In the genomic region with DNA sequence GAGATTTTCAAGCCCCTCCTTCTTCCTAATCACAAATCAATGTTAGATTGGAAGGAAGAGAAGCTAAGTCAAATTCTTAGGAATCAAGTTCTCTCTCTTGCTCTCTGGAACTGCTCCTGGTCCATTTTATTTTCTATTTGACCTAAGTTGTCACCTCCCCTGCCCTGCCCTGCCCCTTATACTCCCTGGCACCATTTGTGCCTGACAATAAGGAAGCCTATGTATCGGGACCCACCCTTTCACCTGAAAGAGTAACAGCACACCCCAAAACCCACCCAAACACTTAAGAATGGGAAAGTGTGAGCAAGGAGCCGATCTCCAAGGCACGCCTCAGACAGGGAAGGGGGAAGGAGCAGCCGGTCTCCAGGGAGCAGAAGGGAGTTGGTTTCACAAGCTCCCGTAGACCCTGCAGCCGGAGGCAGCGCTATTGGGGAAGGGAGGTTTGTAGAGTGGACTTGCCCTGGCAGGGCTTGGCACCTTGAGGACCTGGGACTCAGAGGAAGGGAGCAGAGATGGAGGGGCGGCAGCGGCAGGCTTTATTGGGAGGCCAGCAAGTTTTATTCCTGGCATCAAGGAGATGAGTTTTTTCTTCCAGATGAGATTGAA, we compare ENCODE assay signal across 18 cellular contexts. TPM values are rescaled to one million over a fixed set of nuclear protein-coding genes. Genes with fewer than 3 reads are reported as not detected.
DNase-seq lines count a peak whose midpoint lies in the region; ATAC-seq and TF ChIP-seq lines count a peak whose summit lies in the region.
"Had no signal": no experiment of that assay in that cellular context is flagged by ENCODE, and none has a peak within 500 bp of the region (broad histone marks: within the 10 kb centered on the region; RNA-seq: fewer than 3 reads in every experiment).

No MANE protein-coding gene starts in this region.

- H3K4me3 ChIP-seq in breast epithelium (peak overlapping the region; percentile 25 to 57 (median 46)), osteoblast (ENCODE audit: insufficient read depth, low read length) (peak overlapping the region; percentile 63), vagina (peak overlapping the region; percentile 29 to 40)

- peak overlapping the region; percentile 81 to 90 for H3K27ac ChIP-seq in breast epithelium
- no peak overlapping the region for H3K27ac ChIP-seq in osteoblast (ENCODE audit: low read depth, low read length)
- peak overlapping the region; percentile 41 for H3K27ac ChIP-seq in vagina
- H3K27ac ChIP-seq: KMS-11 had no signal

- no peak for DNase-seq in breast epithelium (ENCODE audit: low spot score in 2 of 2)
- DNase-seq in MCF 10A (ENCODE audit: unreplicated experiment), result no peak
- DNase-seq in glutamatergic neuron, result no peak
- no peak for DNase-seq in osteoblast (ENCODE audit: insufficient read length, low spot score, missing footprints)
- no peak for DNase-seq in vagina (ENCODE audit: extremely low spot score in 2 of 2)
- DNase-seq in NCI-H524 treated with DMSO at 0.1 percent for 48 hours (lab: John Stamatoyannopoulos, UW), result no peak
- DNase-seq: 8988T; activated naive CD8-positive, alpha-beta T cell treated with anti-CD3 and anti-CD28 coated beads, Interleukin-2, amount 10 ng/mL, durations not matched to agents 7 days and 5 days; DMS 273 treated with DMSO at 0.1 percent for 48 hours; effector CD8-positive, alpha-beta T cell; natural killer cell; OCI-M1; stimulated activated naive B cell treated with anti-CD40 and anti-IgM and Interleukin-4, amounts not matched to agents 10 μg/mL and 1 μg/mL and 100 μg/mL, for 72 hours; T1000 had no signal

- H2AFZ ChIP-seq in osteoblast (ENCODE audit: low read length), result peak overlapping the region; percentile 92

- peak overlapping the region; percentile 71 for H3K4me2 ChIP-seq in osteoblast (ENCODE audit: insufficient read depth, low read length)
- H3K4me2 ChIP-seq: KMS-11 had no signal

- no TSS peak for BruUV-seq in MCF 10A (replicated peaks; lab: Mats Ljungman, UMichigan)

- no peaks in the 10 kb centered on the region for H3K36me3 ChIP-seq in breast epithelium
- H3K36me3 ChIP-seq in osteoblast (ENCODE audit: insufficient read depth, low read length), result no peaks in the 10 kb centered on the region
- no peaks in the 10 kb centered on the region for H3K36me3 ChIP-seq in vagina

- H3K27ac Mint-ChIP-seq in MCF 10A (ENCODE audit: low read depth, unreplicated experiment), result no peak overlapping the region
- peak overlapping the region; percentile 44 for H3K27ac Mint-ChIP-seq in glutamatergic neuron (ENCODE audit: unreplicated experiment)
- H3K27ac Mint-ChIP-seq: activated naive CD8-positive, alpha-beta T cell treated with anti-CD3 and anti-CD28 coated beads, Interleukin-2, amount 10 ng/mL, durations not matched to agents 7 days and 5 days; natural killer cell; stimulated activated naive B cell treated with anti-CD40 and anti-IgM and Interleukin-4, amounts not matched to agents 10 μg/mL and 1 μg/mL and 100 μg/mL, for 72 hours had no signal

- no peaks in the 10 kb centered on the region for H4K20me1 ChIP-seq in osteoblast (ENCODE audit: insufficient read depth, low read length)

- H3K9me3 ChIP-seq in breast epithelium (no peaks in the 10 kb centered on the region), osteoblast (ENCODE audit: low read depth, low read length) (no peaks in the 10 kb centered on the region), vagina (no peaks in the 10 kb centered on the region)

- TF ChIP-seq CTCF in breast epithelium (IDR thresholded peaks at IDR 0.05) (no peak), MCF 10A (IDR thresholded peaks at IDR 0.05; ENCODE audit: unreplicated experiment) (no peak), glutamatergic neuron (IDR thresholded peaks at IDR 0.05; ENCODE audit: partially characterized antibody, unreplicated experiment) (no peak), osteoblast (IDR thresholded peaks at IDR 0.05; ENCODE audit: extremely low read depth, low read depth, low read length) (no peak), vagina (IDR thresholded peaks at IDR 0.05) (no peak)

- TF ChIP-seq POLR2A in breast epithelium (IDR thresholded peaks at IDR 0.05) (no peak), vagina (IDR thresholded peaks at IDR 0.05) (no peak)

- CTCF ChIA-PET in MCF 10A (lab: Yijun Ruan, JAX), result no interaction called here

- H3K4me3 Mint-ChIP-seq in MCF 10A (ENCODE audit: unreplicated experiment) (no peak overlapping the region), glutamatergic neuron (ENCODE audit: unreplicated experiment) (peak overlapping the region; percentile 44)
- H3K4me3 Mint-ChIP-seq: activated naive CD8-positive, alpha-beta T cell treated with anti-CD3 and anti-CD28 coated beads, Interleukin-2, amount 10 ng/mL, durations not matched to agents 7 days and 5 days; natural killer cell had no signal

- peaks cover 0 to 14% of the 10 kb centered on the region in 2 donors for H3K4me1 ChIP-seq in breast epithelium
- H3K4me1 ChIP-seq in osteoblast (ENCODE audit: insufficient read depth, low read length), result no peaks in the 10 kb centered on the region
- peaks cover 8% of the 10 kb centered on the region for H3K4me1 ChIP-seq in vagina

- H3K27me3 Mint-ChIP-seq in MCF 10A (ENCODE audit: insufficient read depth, unreplicated experiment) (peaks cover 32% of the 10 kb centered on the region), glutamatergic neuron (ENCODE audit: unreplicated experiment) (peaks cover 4% of the 10 kb centered on the region)

- POLR2A ChIA-PET in MCF 10A (lab: Yijun Ruan, JAX), result no interaction called here

- intact Hi-C loops in breast epithelium (cut with DNase I; ENCODE audit: low total_unique reads) (no loop called here), MCF 10A (cut with micrococcal nuclease) (no loop called here), vagina (cut with DNase I) (no loop called here)

- no peaks in the 10 kb centered on the region for H3K36me3 Mint-ChIP-seq in MCF 10A (ENCODE audit: insufficient read depth, unreplicated experiment)
- peaks cover 4% of the 10 kb centered on the region for H3K36me3 Mint-ChIP-seq in glutamatergic neuron (ENCODE audit: unreplicated experiment)
- H3K36me3 Mint-ChIP-seq: activated naive CD8-positive, alpha-beta T cell treated with anti-CD3 and anti-CD28 coated beads, Interleukin-2, amount 10 ng/mL, durations not matched to agents 7 days and 5 days; natural killer cell; stimulated activated naive B cell treated with anti-CD40 and anti-IgM and Interleukin-4, amounts not matched to agents 10 μg/mL and 1 μg/mL and 100 μg/mL, for 72 hours had no signal

- H3K4me1 Mint-ChIP-seq in MCF 10A (ENCODE audit: insufficient read depth, unreplicated experiment) (no peaks in the 10 kb centered on the region), glutamatergic neuron (ENCODE audit: low read depth, unreplicated experiment) (peaks cover 24% of the 10 kb centered on the region)
- H3K4me1 Mint-ChIP-seq: activated naive CD8-positive, alpha-beta T cell treated with anti-CD3 and anti-CD28 coated beads, Interleukin-2, amount 10 ng/mL, durations not matched to agents 7 days and 5 days; natural killer cell; stimulated activated naive B cell treated with anti-CD40 and anti-IgM and Interleukin-4, amounts not matched to agents 10 μg/mL and 1 μg/mL and 100 μg/mL, for 72 hours had no signal

- no peaks in the 10 kb centered on the region for H3K27me3 ChIP-seq in breast epithelium
- H3K27me3 ChIP-seq in osteoblast (ENCODE audit: insufficient read depth, low read length), result no peaks in the 10 kb centered on the region
- H3K27me3 ChIP-seq in vagina, result no peaks in the 10 kb centered on the region

- H3K79me2 ChIP-seq in osteoblast (ENCODE audit: insufficient read depth, low read length), result no peaks in the 10 kb centered on the region

- no peaks in the 10 kb centered on the region for H3K9me3 Mint-ChIP-seq in MCF 10A (ENCODE audit: unreplicated experiment)
- peaks cover 4% of the 10 kb centered on the region for H3K9me3 Mint-ChIP-seq in glutamatergic neuron (ENCODE audit: unreplicated experiment)
- H3K9me3 Mint-ChIP-seq: activated naive CD8-positive, alpha-beta T cell treated with anti-CD3 and anti-CD28 coated beads, Interleukin-2, amount 10 ng/mL, durations not matched to agents 7 days and 5 days; natural killer cell; stimulated activated naive B cell treated with anti-CD40 and anti-IgM and Interleukin-4, amounts not matched to agents 10 μg/mL and 1 μg/mL and 100 μg/mL, for 72 hours had no signal

- no peak for ATAC-seq in GM21367 (IDR thresholded peaks at IDR 0.05; ENCODE audit: unreplicated experiment)
- ATAC-seq in GM21360 (IDR thresholded peaks at IDR 0.05; ENCODE audit: unreplicated experiment), result no peak
- ATAC-seq: natural killer cell; stimulated activated naive B cell treated with anti-CD40 and anti-IgM and Interleukin-4, amounts not matched to agents 10 μg/mL and 1 μg/mL and 100 μg/mL, for 72 hours had no signal

RNA-seq across cellular contexts. Expression of gene LRRC74A, which starts 1.6 kb away (rescaled TPM):
- total RNA-seq in breast epithelium (not detected), MCF 10A (2022) (not detected in 2 replicates), glutamatergic neuron (ENCODE audit: unreplicated experiment) (not detected), osteoblast (not detected in 2 replicates), vagina (not detected)
- total RNA-seq: activated CD8-positive, alpha-beta memory T cell treated with anti-CD3 and anti-CD28 coated beads for 36 hours; activated naive CD8-positive, alpha-beta T cell treated with anti-CD3 and anti-CD28 coated beads, Interleukin-2, amount 10 ng/mL, durations not matched to agents 7 days and 5 days; natural killer cell had no signal

RNA-seq across cellular contexts. Expression of gene ANGEL1, which starts 15.1 kb away (rescaled TPM):
- total RNA-seq in breast epithelium (10 to 100 TPM; 18.6 to 30.5 (median 24.7) TPM), MCF 10A (2022) (14.5 and 21.3 TPM in 2 replicates), glutamatergic neuron (ENCODE audit: unreplicated experiment) (13.6 TPM), osteoblast (8.3 and 9.7 TPM in 2 replicates), vagina (13.0 TPM)
